ENCODE assay signal across 8 cellular contexts in the genomic region with DNA sequence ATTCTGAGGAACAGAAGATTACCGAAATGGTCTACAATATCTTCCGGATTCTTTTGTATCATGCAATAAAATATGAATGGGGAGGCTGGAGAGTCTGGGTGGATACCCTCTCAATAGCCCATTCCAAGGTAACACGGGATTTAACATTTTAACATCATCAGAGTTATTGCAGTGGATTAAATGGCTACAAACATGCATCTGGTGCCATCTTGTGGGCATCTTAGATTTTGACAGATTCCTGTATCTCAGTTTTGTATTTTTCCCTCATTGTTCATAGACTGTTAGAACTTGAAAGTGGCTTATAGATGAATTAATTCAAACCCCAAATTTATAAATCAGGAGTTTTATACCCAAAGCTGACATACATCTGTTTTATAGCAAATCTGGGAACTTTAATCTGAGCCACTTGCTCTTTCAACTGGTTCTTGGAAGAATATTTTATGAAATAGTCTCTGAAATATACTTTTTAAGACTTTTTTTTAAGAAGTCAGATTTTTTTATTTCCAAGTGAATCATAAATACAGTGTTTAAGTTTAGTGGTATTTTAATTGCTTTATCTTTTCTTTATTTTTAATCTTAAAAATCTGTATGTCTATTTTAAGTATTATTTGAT.
DNase-seq lines count a peak whose midpoint lies in the region; ATAC-seq, FAIRE-seq and TF ChIP-seq lines count a peak whose summit lies in the region.

No MANE protein-coding gene starts in this region.

- H3K27me3 Mint-ChIP-seq in activated T-helper 2 cell treated with anti-CD3 and anti-CD28 coated beads, Interferon-gamma antibody, Interleukin-2, Interleukin-4, amounts not matched to agents 10 μg/mL and 5 μg/mL and 100 μg/mL, durations not matched to agents 14 hours and 24 hours and 36 hours (ENCODE audit: low read depth) = no peaks in the 10 kb centered on the region

- intact Hi-C loops in activated T-helper 2 cell treated with anti-CD3 and anti-CD28 coated beads, Interferon-gamma antibody, Interleukin-2, Interleukin-4, amounts not matched to agents 10 μg/mL and 5 μg/mL and 100 μg/mL, durations not matched to agents 14 hours and 24 hours and 36 hours (cut with micrococcal nuclease) = loop anchor here (5.0 kb wide), 3 partner anchors 215 to 1225 kb away; partner anchors contain the start of gene NBEA
- intact Hi-C loops in left ventricle myocardium inferior (cut with micrococcal nuclease) = loop anchor here (1.0 kb wide), 1 partner anchor 1226 kb away; no protein-coding TSS in a partner anchor

- in situ Hi-C loops in GM13976 (cut with MboI; ENCODE audit: low sequenced_read_pairs, unreplicated experiment) = loop anchor here (25.0 kb wide), 2 partner anchors 1220 to 1620 kb away; no protein-coding TSS in a partner anchor

- H3K9me3 ChIP-seq in left ventricle myocardium inferior (replicated peaks) (no peaks in the 10 kb centered on the region), small intestine (ENCODE audit: control insufficient read depth, low read depth) (no peaks in the 10 kb centered on the region)

- H3K27me3 ChIP-seq in left ventricle myocardium inferior (ENCODE audit: low read depth) (no peaks in the 10 kb centered on the region), small intestine (ENCODE audit: control insufficient read depth in 2 of 2, insufficient read depth in 2 of 2, low read length in 2 of 2) (no peaks in the 10 kb centered on the region)

- peak; percentile 21 for TF ChIP-seq CTCF in GM13976 (IDR thresholded peaks at IDR 0.05; ENCODE audit: borderline replicate concordance, control extremely low read depth, extremely low read depth, insufficient read depth, missing control alignments)
- TF ChIP-seq CTCF in left ventricle myocardium inferior (IDR thresholded peaks at IDR 0.05; ENCODE audit: borderline replicate concordance) = peak; percentile 80

- no peaks in the 10 kb centered on the region for H3K36me3 ChIP-seq in left ventricle myocardium inferior
- H3K36me3 ChIP-seq in small intestine (ENCODE audit: control insufficient read depth in 2 of 2, insufficient read depth in 2 of 2, low read length in 2 of 2) = no peaks in the 10 kb centered on the region

- H3K27ac ChIP-seq in left ventricle myocardium inferior (replicated peaks) (no peak overlapping the region), small intestine (ENCODE audit: low read depth in 1 of 2, low read length in 1 of 2) (no peak overlapping the region)

- WGBS in small intestine, 3 donors = 43 to 51% (median 45%) methylated on average over 3 of the region's 3 CpGs

- no peak overlapping the region for H3K27ac Mint-ChIP-seq in activated T-helper 2 cell treated with anti-CD3 and anti-CD28 coated beads, Interferon-gamma antibody, Interleukin-2, Interleukin-4, amounts not matched to agents 10 μg/mL and 5 μg/mL and 100 μg/mL, durations not matched to agents 14 hours and 24 hours and 36 hours

- DNase-seq in AML-193 (lab: John Stamatoyannopoulos, UW) = peak; percentile 63 to 67
- DNase-seq in GM13976 (ENCODE audit: low spot score) = peak; percentile 34
- peak; percentile 57 for DNase-seq in NCI-H345 (lab: John Stamatoyannopoulos, UW)
- peak; percentile 10 for DNase-seq in activated T-helper 2 cell treated with anti-CD3 and anti-CD28 coated beads, Interferon-gamma antibody, Interleukin-2, Interleukin-4, amounts not matched to agents 10 μg/mL and 5 μg/mL and 100 μg/mL, durations not matched to agents 14 hours and 24 hours and 36 hours (ENCODE audit: low spot score)
- no peak for DNase-seq in left ventricle myocardium inferior
- DNase-seq in small intestine = peak; percentile 62
- no peak for DNase-seq in UCSD-AML1 (lab: John Stamatoyannopoulos, UW; ENCODE audit: unreplicated experiment)

- peaks cover 11% of the 10 kb centered on the region for H3K4me1 Mint-ChIP-seq in activated T-helper 2 cell treated with anti-CD3 and anti-CD28 coated beads, Interferon-gamma antibody, Interleukin-2, Interleukin-4, amounts not matched to agents 10 μg/mL and 5 μg/mL and 100 μg/mL, durations not matched to agents 14 hours and 24 hours and 36 hours (ENCODE audit: low read depth)

- FAIRE-seq in small intestine (lab: Jason Lieb, UNC) = peak; percentile 5

- H3K4me3 ChIP-seq in left ventricle myocardium inferior (no peak overlapping the region), small intestine (ENCODE audit: low read depth in 1 of 2, low read length in 2 of 2) (no peak overlapping the region)

- H3K36me3 Mint-ChIP-seq in activated T-helper 2 cell treated with anti-CD3 and anti-CD28 coated beads, Interferon-gamma antibody, Interleukin-2, Interleukin-4, amounts not matched to agents 10 μg/mL and 5 μg/mL and 100 μg/mL, durations not matched to agents 14 hours and 24 hours and 36 hours (ENCODE audit: low read depth) = no peaks in the 10 kb centered on the region

- no peak overlapping the region for H3K4me3 Mint-ChIP-seq in activated T-helper 2 cell treated with anti-CD3 and anti-CD28 coated beads, Interferon-gamma antibody, Interleukin-2, Interleukin-4, amounts not matched to agents 10 μg/mL and 5 μg/mL and 100 μg/mL, durations not matched to agents 14 hours and 24 hours and 36 hours (ENCODE audit: low read depth)

- ATAC-seq in HG02973 (IDR thresholded peaks at IDR 0.05; ENCODE audit: unreplicated experiment) = peak; percentile 80

- no peaks in the 10 kb centered on the region for H3K9me3 Mint-ChIP-seq in activated T-helper 2 cell treated with anti-CD3 and anti-CD28 coated beads, Interferon-gamma antibody, Interleukin-2, Interleukin-4, amounts not matched to agents 10 μg/mL and 5 μg/mL and 100 μg/mL, durations not matched to agents 14 hours and 24 hours and 36 hours

- H3K4me1 ChIP-seq in left ventricle myocardium inferior (peaks cover 14% of the 10 kb centered on the region), small intestine (ENCODE audit: control insufficient read depth in 2 of 2, insufficient read depth in 1 of 2, low read depth in 1 of 2, low read length in 1 of 2) (no peaks in the 10 kb centered on the region)

Comparison
In these comparisons a context has a peak if more than half of its experiments do, and no peak if none do; other contexts are left out.
1. DNase-seq: peak in AML-193 (2 of 2), GM13976 (single experiment), NCI-H345 (single experiment), activated T-helper 2 cell treated with anti-CD3 and anti-CD28 coated beads, Interferon-gamma antibody, Interleukin-2, Interleukin-4, amounts not matched to agents 10 μg/mL and 5 μg/mL and 100 μg/mL, durations not matched to agents 14 hours and 24 hours and 36 hours (single experiment) and small intestine (single experiment); none in left ventricle myocardium inferior (single experiment) and UCSD-AML1 (single experiment).